Comparison of ENCODE assay signal across 1 cellular context in the genomic region with DNA sequence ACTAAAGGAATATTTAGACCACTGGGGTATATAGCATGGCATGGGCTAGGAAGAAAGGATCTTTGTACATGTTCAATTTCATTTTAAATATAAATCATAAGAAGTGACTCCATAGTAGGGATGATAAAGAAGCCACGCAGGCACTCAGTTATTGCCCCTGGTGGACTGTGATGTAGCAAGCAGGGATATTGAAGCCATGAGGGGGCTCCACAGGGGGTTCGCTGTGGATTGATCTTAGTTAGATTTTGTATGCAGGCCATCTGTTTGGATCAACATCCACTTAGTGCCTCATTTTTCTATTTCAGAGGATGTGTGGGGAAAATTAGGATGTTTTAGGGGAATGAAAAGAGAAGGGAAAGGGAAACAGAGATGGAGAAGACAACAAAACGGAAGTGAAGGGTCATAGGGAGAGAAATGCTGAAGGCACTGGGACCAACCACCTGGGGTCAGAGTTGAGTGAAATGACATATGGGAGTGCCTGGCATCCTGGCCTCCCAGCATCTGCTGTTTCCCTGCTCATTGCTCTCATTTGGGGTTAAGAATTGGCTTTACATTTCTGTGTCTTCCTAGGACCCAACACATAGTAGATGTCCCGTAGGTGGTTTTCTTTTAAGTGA.
TF ChIP-seq lines count a peak whose summit lies in the region.

No MANE protein-coding gene starts in this region.

TF ChIP-seq in K562, 482 proteins besides CTCF, POLR2A, EP300 and RAD21:
- TF ChIP-seq ESRRB (CRISPR knock-in tag; IDR thresholded peaks at IDR 0.05; ENCODE audit: borderline replicate concordance) (no peak), SMC3 (conservative IDR thresholded peaks at IDR 0.05; ENCODE audit: insufficient read depth, low read depth, low read length) (peak; percentile 41; the same call in 1 of the 2 replicates), NR2C1 (IDR thresholded peaks at IDR 0.05) (peak; percentile 43; the same call in 1 of the 2 replicates), NR2C1 (tag; IDR thresholded peaks at IDR 0.05) (no peak), SPI1 (IDR thresholded peaks at IDR 0.05; ENCODE audit: borderline replicate concordance, low read depth, low read length) (peak; percentile 34; the same call in 1 of the 2 replicates), CCNT2 (IDR thresholded peaks at IDR 0.05; ENCODE audit: borderline replicate concordance, extremely low read depth, insufficient read length, low read depth, low read length) (no peak), TAF9B (IDR thresholded peaks at IDR 0.05; ENCODE audit: partially characterized antibody) (no peak), ZBTB7A (IDR thresholded peaks at IDR 0.05; ENCODE audit: borderline replicate concordance, control insufficient read depth, low read depth, low read length) (0 out of 2 replicates have a peak, but pooled peaks have one; percentile 21), PTTG1 (tag; IDR thresholded peaks at IDR 0.05; ENCODE audit: low read depth) (no peak)
